In the genomic region with DNA sequence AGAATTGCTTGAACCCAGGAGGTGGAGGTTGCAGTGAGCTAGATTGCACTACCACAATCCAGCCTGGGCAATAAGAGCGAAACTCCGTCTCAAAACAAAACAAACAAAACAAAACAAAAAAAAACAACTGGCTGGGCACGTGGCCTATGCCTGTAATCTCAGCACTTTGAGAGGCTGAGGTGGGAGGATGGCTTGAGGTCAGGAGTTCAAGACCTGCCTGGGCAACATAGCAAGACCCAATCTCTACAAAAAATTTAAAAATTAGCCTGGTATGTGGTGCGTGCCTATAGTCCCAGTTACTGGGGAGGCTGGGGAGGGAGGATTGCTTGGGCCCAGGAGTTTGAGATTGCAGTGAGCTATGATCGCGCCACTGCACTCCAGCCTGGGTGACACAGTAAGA, we compare ENCODE assay signal across 36 cellular contexts. TPM values are rescaled to one million over a fixed set of nuclear protein-coding genes. Genes with fewer than 3 reads are reported as not detected.
"Had no signal": no experiment of that assay in that cellular context is flagged by ENCODE, and none has a peak within 500 bp of the region (broad histone marks: within the 10 kb centered on the region; RNA-seq: fewer than 3 reads in every experiment).

No MANE protein-coding gene starts in this region.

- H3K27ac ChIP-seq: adrenal gland, ascending aorta, body of pancreas, brain microvascular endothelial cell, breast epithelium, cardiac muscle cell had no signal

- H3K4me3 ChIP-seq: adrenal gland, ascending aorta, body of pancreas, breast epithelium, cardiac muscle cell had no signal

- H3K9me3 ChIP-seq: adrenal gland, ascending aorta, body of pancreas, breast epithelium had no signal

- H3K27me3 ChIP-seq: adrenal gland, ascending aorta, body of pancreas, brain microvascular endothelial cell, breast epithelium, cardiac muscle cell had no signal

- H3K4me1 ChIP-seq: adrenal gland, ascending aorta, body of pancreas, breast epithelium had no signal

- DNase-seq: activated effector memory CD4-positive, alpha-beta T cell treated with anti-CD3 and anti-CD28 coated beads, Interleukin-2, amount 50 U/mL, for 16 hours; activated effector memory CD4-positive, alpha-beta T cell treated with Interleukin-2 at 50 U/mL for 16 hours; activated gamma-delta T cell; activated gamma-delta T cell treated with Interleukin-2 at 50 U/mL for 16 hours; activated naive CD4-positive, alpha-beta T cell; activated naive CD4-positive, alpha-beta T cell treated with anti-CD3 and anti-CD28 coated beads for 36 hours; activated naive CD4-positive, alpha-beta T cell treated with anti-CD3 and anti-CD28 coated beads, Interleukin-2, amount 10 ng/mL, durations not matched to agents 7 days and 5 days; activated naive CD4-positive, alpha-beta T cell treated with anti-CD3 and anti-CD28 coated beads, Interleukin-2, amount 50 U/mL, for 16 hours; activated naive CD4-positive, alpha-beta T cell treated with Interleukin-2 at 50 U/mL for 16 hours; activated naive CD8-positive, alpha-beta T cell treated with anti-CD3 and anti-CD28 coated beads for 36 hours; activated naive CD8-positive, alpha-beta T cell treated with anti-CD3 and anti-CD28 coated beads, Interleukin-2, amount 10 ng/mL, durations not matched to agents 7 days and 5 days; activated naive CD8-positive, alpha-beta T cell treated with anti-CD3 and anti-CD28 coated beads, Interleukin-2, amount 50 U/mL, for 24 hours; activated T-cell treated with anti-CD3 and anti-CD28 coated beads, Interleukin-2, amount 50 U/mL, for 1 hour; activated T-cell treated with anti-CD3 and anti-CD28 coated beads, Interleukin-2, amount 50 U/mL, for 24 hours; activated T-cell treated with anti-CD3 and anti-CD28 coated beads, Interleukin-2, amount 50 U/mL, for 4 hours; activated T-cell treated with anti-CD3 and anti-CD28 coated beads, Interleukin-2, amount 50 U/mL, for 48 hours; activated T-cell treated with anti-CD3 and anti-CD28 coated beads, Interleukin-2, amount 50 U/mL, for 72 hours; adrenal gland; amniotic stem cell; amygdala; anterior cingulate cortex; aorta; body of pancreas; brain microvascular endothelial cell; caudate nucleus; central memory CD4-positive, alpha-beta T cell; cerebellar nuclear complex had no signal

- ATAC-seq: activated naive CD4-positive, alpha-beta T cell treated with anti-CD3 and anti-CD28 coated beads, Interleukin-2, amount 50 U/mL, for 72 hours; activated naive CD8-positive, alpha-beta T cell treated with anti-CD3 and anti-CD28 coated beads, Interleukin-2, amount 50 U/mL, for 24 hours; activated T-cell treated with anti-CD3 and anti-CD28 coated beads, Interleukin-2, amount 50 U/mL, for 4 hours; activated T-cell treated with anti-CD3 and anti-CD28 coated beads, Interleukin-2, amount 50 U/mL, for 72 hours; activated T-helper 17 cell treated with anti-CD3 and anti-CD28 coated beads, Interleukin-2, amount 50 U/mL, for 72 hours; body of pancreas had no signal

- FAIRE-seq: astrocyte, bronchial epithelial cell had no signal

- H3K36me3 ChIP-seq: adrenal gland, ascending aorta, brain microvascular endothelial cell, breast epithelium, cardiac muscle cell had no signal

RNA-seq across cellular contexts. Expression of a gene that starts 51.8 kb away (rescaled TPM):
- total RNA-seq: ascending aorta, body of pancreas, breast epithelium, bronchial epithelial cell, cardiac muscle cell, cerebellum had no signal
- polyA plus RNA-seq: adipose tissue, adrenal gland, aorta, cardiac muscle cell had no signal
